In the genomic region with DNA sequence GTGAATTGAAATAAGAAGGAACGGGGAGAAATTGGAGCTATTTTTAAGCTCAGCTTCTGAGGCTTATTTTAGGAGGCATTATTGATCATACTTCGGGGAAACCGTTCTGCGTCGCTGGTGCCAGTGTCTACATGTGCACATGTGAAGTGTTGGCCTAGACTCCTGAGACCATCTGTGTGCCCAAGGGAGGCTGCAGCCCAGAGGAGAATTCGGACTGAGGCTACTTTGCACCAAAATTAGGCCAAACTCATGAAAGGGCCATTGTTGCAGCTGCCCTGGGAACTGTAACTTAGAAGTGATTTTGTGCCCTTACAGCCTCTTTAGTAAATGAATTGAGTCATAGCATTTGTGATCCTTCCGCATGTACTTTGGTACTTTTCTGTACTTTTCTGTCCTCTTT, we compare ENCODE assay signal across 15 cellular contexts.
DNase-seq lines count a peak whose midpoint lies in the region; ATAC-seq and TF ChIP-seq lines count a peak whose summit lies in the region.
"Had no signal": no experiment of that assay in that cellular context is flagged by ENCODE, and none has a peak within 500 bp of the region (broad histone marks: within the 10 kb centered on the region; RNA-seq: fewer than 3 reads in every experiment).

No MANE protein-coding gene starts in this region.

- H3K4me3 ChIP-seq in body of pancreas, result no peak overlapping the region
- H3K4me3 ChIP-seq: MG63, SJCRH30 had no signal

- H3K36me3 ChIP-seq in body of pancreas (replicated peaks in 1 of 2; ENCODE audit: insufficient read depth in 1 of 2, low read depth in 2 of 2), result no peaks in the 10 kb centered on the region
- H3K36me3 ChIP-seq: MG63, SJCRH30 had no signal

- 71 to 77% methylated on average over 7 of the region's 7 CpGs for WGBS in body of pancreas, 2 donors

- no peaks in the 10 kb centered on the region for H3K9me3 ChIP-seq in body of pancreas
- H3K9me3 ChIP-seq: MG63, SJCRH30 had no signal

- no peak for TF ChIP-seq POLR2A in body of pancreas (IDR thresholded peaks at IDR 0.05)

- TF ChIP-seq CTCF in body of pancreas (IDR thresholded peaks at IDR 0.05), result no peak

- peak; percentile 43 for DNase-seq in RPMI7951 (ENCODE audit: low read depth)
- DNase-seq in body of pancreas, result no peak
- DNase-seq in islet precursor cell, result peak; percentile 51
- DNase-seq in substantia nigra (lab: John Stamatoyannopoulos, UW), result peak in 6 of 49 donors; percentile 11 to 49 (median 18)
- no peak for DNase-seq in NCI-H1694 treated with DMSO at 0.1 percent for 48 hours (lab: John Stamatoyannopoulos, UW)
- DNase-seq: DMS153, EL, H7, MG63, NCI-H1105, NCI-H1930, NCI-H510A treated with DMSO at 0.1 percent for 48 hours had no signal

- ATAC-seq in body of pancreas (no peak), GM18511 (IDR thresholded peaks at IDR 0.05; ENCODE audit: unreplicated experiment) (no peak), GM21786 (IDR thresholded peaks at IDR 0.05; ENCODE audit: unreplicated experiment) (no peak)

- intact Hi-C loops in body of pancreas (cut with DNase I), result no loop called here

- H3K4me1 ChIP-seq in body of pancreas, result peaks cover 14% of the 10 kb centered on the region
- H3K4me1 ChIP-seq: SJCRH30 had no signal

- H3K27me3 ChIP-seq in body of pancreas, result no peaks in the 10 kb centered on the region
- H3K27me3 ChIP-seq: MG63, SJCRH30 had no signal

- peak overlapping the region in 3 of 4 donors; percentile 63 to 71 (median 64) for H3K27ac ChIP-seq in body of pancreas
- peak overlapping the region; percentile 35 for H3K27ac ChIP-seq in substantia nigra (ENCODE audit: low read depth, low read length, poor library complexity, severe bottlenecking)
- H3K27ac ChIP-seq: SJCRH30 had no signal

Comparison
In these comparisons a context has a peak if more than half of its experiments do, and no peak if none do; other contexts are left out.
1. DNase-seq: peak in RPMI7951 (single experiment) and islet precursor cell (single experiment); none in body of pancreas (0 of 4) and NCI-H1694 treated with DMSO at 0.1 percent for 48 hours (single experiment).